ENCODE assay signal across 13 cellular contexts in genomic region chr2:10380048-10380926, GRCh38.
DNase-seq lines count a peak whose midpoint lies in the region; ATAC-seq and TF ChIP-seq lines count a peak whose summit lies in the region.
"Had no signal": no experiment of that assay in that cellular context is flagged by ENCODE, and none has a peak within 500 bp of the region (broad histone marks: within the 10 kb centered on the region; RNA-seq: fewer than 3 reads in every experiment).

No MANE protein-coding gene starts in this region.

- ATAC-seq in upper lobe of left lung (ENCODE audit: low FRiP score in 2 of 2) (peak; percentile 23 to 38), GM19463 (IDR thresholded peaks at IDR 0.05; ENCODE audit: unreplicated experiment) (no peak)

- H3K36me3 Mint-ChIP-seq in MCF 10A (ENCODE audit: insufficient read depth, unreplicated experiment): peaks cover 24% of the 10 kb centered on the region

- BruUV-seq in MCF 10A (replicated peaks; lab: Mats Ljungman, UMichigan): no TSS peak
- no TSS peak for BruUV-seq in OCI-LY7 (replicated peaks; lab: Mats Ljungman, UMichigan)

- no peak for TF ChIP-seq EP300 in upper lobe of left lung (IDR thresholded peaks at IDR 0.05)

- H3K9me3 Mint-ChIP-seq in MCF 10A (ENCODE audit: unreplicated experiment): no peaks in the 10 kb centered on the region

- H4K20me1 ChIP-seq in OCI-LY7 (ENCODE audit: insufficient read depth, low read length): peaks cover 8% of the 10 kb centered on the region; the same call in 1 of the 2 replicates

- H3K4me1 Mint-ChIP-seq in MCF 10A (ENCODE audit: insufficient read depth, unreplicated experiment): peaks cover 42% of the 10 kb centered on the region

- intact Hi-C loops in MCF 10A (cut with micrococcal nuclease) (no loop called here), breast epithelium (cut with DNase I; ENCODE audit: low total_unique reads) (no loop called here), OCI-LY7 (cut with micrococcal nuclease; ENCODE audit: unreplicated experiment) (no loop called here)

- WGBS in upper lobe of left lung, 2 donors: 38 to 65% methylated on average over 6 to 9 of the region's 9 CpGs

- H3K27ac ChIP-seq in breast epithelium (no peak overlapping the region), OCI-LY7 (ENCODE audit: low read depth, low read length, poor library complexity, severe bottlenecking) (no peak overlapping the region), upper lobe of left lung (peak overlapping the region; percentile 58 to 69 (median 67))

- POLR2A ChIA-PET in MCF 10A (lab: Yijun Ruan, JAX) (interaction anchor here (0.8 to 2.5 kb wide), 5 partner anchors 9 to 78 kb away, joined by 3 to 11 read pairs (median 5); no protein-coding TSS in a partner anchor), OCI-LY7 (lab: Charles Lee) (interaction anchor here (1.2 to 2.7 kb wide), 3 partner anchors 28 to 79 kb away, joined by 3 to 13 read pairs (median 5); no protein-coding TSS in a partner anchor)

- DNase-seq in MCF 10A (ENCODE audit: unreplicated experiment) (peak; percentile 49), breast epithelium (ENCODE audit: low spot score in 2 of 2) (no peak), OCI-LY7 (ENCODE audit: low spot score) (peak; percentile 26), fibroblast of mammary gland (ENCODE audit: low read depth) (peak; percentile 38), upper lobe of left lung (peak in 1 of 2 donors; percentile 72), HPDE6-E6E7 (ENCODE audit: extremely low spot score) (no peak), NCI-H1930 (lab: John Stamatoyannopoulos, UW) (no peak)
- DNase-seq: activated CD8-positive, alpha-beta memory T cell treated with anti-CD3 and anti-CD28 coated beads, Interleukin-2, amount 50 U/mL, for 4 hours; cerebellar nuclear complex; kidney; nucleus accumbens; stimulated activated CD4-positive, alpha-beta T cell treated with anti-CD3 and anti-CD28 coated beads, Interleukin-1b, Interleukin-23, amount 100 ng/mL, for 48 hours had no signal

- H3K9me3 ChIP-seq in breast epithelium: no peaks in the 10 kb centered on the region
- H3K9me3 ChIP-seq in OCI-LY7 (ENCODE audit: low read length): no peaks in the 10 kb centered on the region
- no peaks in the 10 kb centered on the region for H3K9me3 ChIP-seq in upper lobe of left lung

- H2AFZ ChIP-seq in OCI-LY7 (ENCODE audit: low read length): no peak overlapping the region

- no peaks in the 10 kb centered on the region for H3K36me3 ChIP-seq in breast epithelium
- H3K36me3 ChIP-seq in OCI-LY7 (ENCODE audit: insufficient read depth, low read length): no peaks in the 10 kb centered on the region
- H3K36me3 ChIP-seq in upper lobe of left lung: peaks cover 0 to under 1% (median 0%) of the 10 kb centered on the region in 4 donors

- H3K27me3 ChIP-seq in breast epithelium (no peaks in the 10 kb centered on the region), upper lobe of left lung (no peaks in the 10 kb centered on the region)

- H3K27ac Mint-ChIP-seq in MCF 10A (ENCODE audit: low read depth, unreplicated experiment): peak overlapping the region; percentile 48

- no peaks in the 10 kb centered on the region for H3K79me2 ChIP-seq in OCI-LY7 (ENCODE audit: insufficient read depth, low read depth, low read length)

- no peak overlapping the region for H3K4me3 Mint-ChIP-seq in MCF 10A (ENCODE audit: unreplicated experiment)

- peak overlapping the region; percentile 87; the same call in 1 of the 2 replicates for H3K4me2 ChIP-seq in OCI-LY7 (ENCODE audit: low read length)

- TF ChIP-seq CTCF in MCF 10A (IDR thresholded peaks at IDR 0.05; ENCODE audit: unreplicated experiment) (no peak), breast epithelium (IDR thresholded peaks at IDR 0.05) (no peak), OCI-LY7 (conservative IDR thresholded peaks at IDR 0.05; ENCODE audit: low read length) (no peak), fibroblast of mammary gland (conservative IDR thresholded peaks at IDR 0.05; ENCODE audit: control insufficient read depth, insufficient read depth, low read depth, low read length) (no peak), upper lobe of left lung (IDR thresholded peaks at IDR 0.05) (no peak)

- H3K4me3 ChIP-seq in breast epithelium (no peak overlapping the region), OCI-LY7 (ENCODE audit: low read depth, low read length, poor library complexity, severe bottlenecking) (no peak overlapping the region), fibroblast of mammary gland (ENCODE audit: control insufficient read depth, low read depth, low read length) (no peak overlapping the region), upper lobe of left lung (no peak overlapping the region)

- H3K27me3 Mint-ChIP-seq in MCF 10A (ENCODE audit: insufficient read depth, unreplicated experiment): no peaks in the 10 kb centered on the region

- TF ChIP-seq POLR2A in breast epithelium (IDR thresholded peaks at IDR 0.05) (no peak), upper lobe of left lung (IDR thresholded peaks at IDR 0.05) (no peak)

- no peaks in the 10 kb centered on the region for H3K9me2 ChIP-seq in OCI-LY7 (ENCODE audit: insufficient read depth, low read length)

- CTCF ChIA-PET in MCF 10A (lab: Yijun Ruan, JAX) (interaction anchor here (0.6 to 1.9 kb wide), 7 partner anchors 13 to 301 kb away, joined by 3 to 14 read pairs (median 3); no protein-coding TSS in a partner anchor), OCI-LY7 (lab: Charles Lee; ENCODE audit: unreplicated experiment) (interaction anchor here (1.7 to 2.9 kb wide), 2 partner anchors 29 kb away, joined by 10 to 20 read pairs; no protein-coding TSS in a partner anchor)

- H3K4me1 ChIP-seq in breast epithelium (no peaks in the 10 kb centered on the region), OCI-LY7 (ENCODE audit: insufficient read depth, low read length, poor library complexity, severe bottlenecking) (peaks cover 92% of the 10 kb centered on the region), upper lobe of left lung (peaks cover 60 to 90% (median 66%) of the 10 kb centered on the region in 4 donors)

Comparison
In these comparisons a context has a peak if more than half of its experiments do, and no peak if none do; other contexts are left out.
1. DNase-seq: peak in MCF 10A (single experiment), OCI-LY7 (single experiment) and fibroblast of mammary gland (single experiment); none in breast epithelium (0 of 2), HPDE6-E6E7 (single experiment) and NCI-H1930 (0 of 2).
2. H3K27ac ChIP-seq: peak in upper lobe of left lung (4 of 4); none in breast epithelium (0 of 2) and OCI-LY7 (single experiment).